In the genomic region with DNA sequence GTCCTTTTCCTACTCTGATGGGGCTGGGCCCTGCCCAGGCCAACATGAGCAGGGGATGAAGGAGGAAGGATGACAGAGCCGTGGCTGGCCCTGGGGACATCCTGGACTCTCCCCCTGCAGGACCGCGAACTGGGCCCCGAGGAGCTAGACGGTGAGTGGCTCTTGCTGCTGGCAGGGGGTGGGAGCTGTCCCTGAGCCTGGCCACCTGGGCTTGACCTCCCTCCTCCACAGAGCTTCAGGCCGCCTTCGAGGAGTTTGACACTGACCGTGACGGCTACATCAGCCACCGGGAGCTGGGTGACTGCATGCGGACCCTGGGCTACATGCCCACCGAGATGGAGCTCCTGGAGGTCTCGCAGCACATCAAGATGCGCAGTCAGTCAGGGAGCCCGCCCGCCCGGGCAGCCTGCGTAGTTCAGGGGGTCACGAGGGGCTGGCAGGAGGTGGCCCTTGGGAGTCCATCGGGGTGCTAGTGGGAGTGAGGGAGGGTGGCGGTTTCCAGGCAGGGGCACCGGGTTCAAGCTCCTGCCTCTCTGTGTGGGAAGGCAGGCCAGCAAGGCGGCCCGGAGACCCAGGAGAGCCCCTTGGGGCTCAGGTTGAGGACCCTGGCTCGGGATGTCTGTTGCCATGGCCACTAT, we compare ENCODE assay signal across 24 cellular contexts. TPM values are rescaled to one million over a fixed set of nuclear protein-coding genes. Genes with fewer than 3 reads are reported as not detected.
DNase-seq lines count a peak whose midpoint lies in the region; ATAC-seq, FAIRE-seq and TF ChIP-seq lines count a peak whose summit lies in the region.
"Had no signal": no experiment of that assay in that cellular context is flagged by ENCODE, and none has a peak within 500 bp of the region (broad histone marks: within the 10 kb centered on the region; RNA-seq: fewer than 3 reads in every experiment).

No MANE protein-coding gene starts in this region.

- intact Hi-C loops in lower lobe of right lung (cut with DNase I) (no loop called here), HepG2 (cut with micrococcal nuclease; ENCODE audit: unreplicated experiment) (no loop called here)

- TF ChIP-seq CTCF in A549 (IDR thresholded peaks at IDR 0.05) (no peak), RWPE2 (IDR thresholded peaks at IDR 0.05; ENCODE audit: poor library complexity, severe bottlenecking) (no peak), lower lobe of right lung (IDR thresholded peaks at IDR 0.05) (no peak), HepG2 (CRISPR knock-in tag; IDR thresholded peaks at IDR 0.05) (no peak)

- peak; percentile 23 to 24; a peak in 2 of 6 replicates for ATAC-seq in A549
- ATAC-seq in RWPE2 (ENCODE audit: low read depth): no peak
- no peak for ATAC-seq in lower lobe of right lung
- ATAC-seq in HepG2: no peak; the same call in 1 of the 3 replicates
- ATAC-seq: CD8-positive, alpha-beta T cell; PC-3 had no signal

- H3K4me1 ChIP-seq in A549: no peaks in the 10 kb centered on the region
- H3K4me1 ChIP-seq in RWPE2 (ENCODE audit: insufficient read depth, poor library complexity, severe bottlenecking): no peaks in the 10 kb centered on the region
- H3K4me1 ChIP-seq in lower lobe of right lung: peaks cover 6% of the 10 kb centered on the region
- peaks cover 10% of the 10 kb centered on the region for H3K4me1 ChIP-seq in HepG2 (ENCODE audit: insufficient read depth, low read length)
- H3K4me1 ChIP-seq: SJCRH30 had no signal

- TF ChIP-seq POLR2A in A549 (IDR thresholded peaks at IDR 0.05; ENCODE audit: low read length): no peak
- TF ChIP-seq POLR2A in HepG2 (IDR thresholded peaks at IDR 0.05; ENCODE audit: insufficient read depth in 1 of 2, low read depth in 2 of 2, low read length in 2 of 2): no peak

- in situ Hi-C loops in HepG2 (cut with HindIII; ENCODE audit: extremely low pct_ligation_motif_present, low pct_unique_long_range_greater_than_20kb): no loop called here

- TF ChIP-seq RAD21 in A549 (conservative IDR thresholded peaks at IDR 0.05 in 1 of 2, IDR thresholded peaks at IDR 0.05 in 1 of 2) (no peak), HepG2 (CRISPR knock-in tag; IDR thresholded peaks at IDR 0.05) (no peak)

- no peaks in the 10 kb centered on the region for H3K79me2 ChIP-seq in HepG2 (ENCODE audit: insufficient read depth, low read length)

- H3K36me3 ChIP-seq in RWPE2 (ENCODE audit: low read depth) (no peaks in the 10 kb centered on the region), lower lobe of right lung (no peaks in the 10 kb centered on the region), MG63 (no peaks in the 10 kb centered on the region), HepG2 (replicated peaks in 1 of 2; ENCODE audit: control insufficient read depth in 1 of 2, insufficient read depth in 2 of 2, low read length in 2 of 2) (no peaks in the 10 kb centered on the region)
- H3K36me3 ChIP-seq: BLaER1, SJCRH30 had no signal

- no peak overlapping the region for H3K9ac ChIP-seq in HepG2 (ENCODE audit: insufficient read depth, low read depth, low read length)
- H3K9ac ChIP-seq: BLaER1 had no signal

- FAIRE-seq in A549 (lab: Jason Lieb, UNC) (no peak), HepG2 (lab: Jason Lieb, UNC) (no peak)
- FAIRE-seq: GM12892, H54 had no signal

- H3K27ac ChIP-seq in A549: no peak overlapping the region
- H3K27ac ChIP-seq in RWPE2 (ENCODE audit: poor library complexity, severe bottlenecking): no peak overlapping the region
- H3K27ac ChIP-seq in lower lobe of right lung: no peak overlapping the region
- no peak overlapping the region for H3K27ac ChIP-seq in HepG2 (ENCODE audit: extremely low read length, insufficient read depth, low read length)
- H3K27ac ChIP-seq: BLaER1, RWPE1, SJCRH30 had no signal

- DNase-seq in A549 (ENCODE audit: low read depth in 1 of 2, low spot score in 1 of 2) (no peak), RWPE2 (ENCODE audit: low spot score) (peak; percentile 58), lower lobe of right lung (peak; percentile 42), MG63 (no peak), AG08395 (ENCODE audit: low spot score) (no peak), HepG2 (ENCODE audit: low spot score) (no peak)
- DNase-seq: Calu3; CD8-positive, alpha-beta T cell; DMS53; EL; HFFc6; NCI-H1417 treated with DMSO at 0.1 percent for 48 hours; NCI-H187 treated with DMSO at 0.1 percent for 48 hours; NCI-H345; NCI-H524 treated with DMSO at 0.1 percent for 48 hours; PC-3; SJCRH30 had no signal

- H3K4me2 ChIP-seq in A549 (no peak overlapping the region), HepG2 (ENCODE audit: low read depth, low read length) (no peak overlapping the region)
- H3K4me2 ChIP-seq: BLaER1 had no signal

- no peaks in the 10 kb centered on the region for H3K27me3 ChIP-seq in RWPE2 (ENCODE audit: insufficient read depth, poor library complexity, severe bottlenecking)
- no peaks in the 10 kb centered on the region for H3K27me3 ChIP-seq in lower lobe of right lung (ENCODE audit: low read depth)
- no peaks in the 10 kb centered on the region for H3K27me3 ChIP-seq in MG63
- peaks cover 16 to 71% of the 10 kb centered on the region in 2 experiments; a peak in 4 of 5 replicates for H3K27me3 ChIP-seq in HepG2 (ENCODE audit: control insufficient read depth in 1 of 2, insufficient read depth in 2 of 2, low read length in 2 of 2)
- H3K27me3 ChIP-seq: BLaER1, SJCRH30 had no signal

- H4K20me1 ChIP-seq in HepG2 (ENCODE audit: insufficient read depth, low read length): no peaks in the 10 kb centered on the region
- H4K20me1 ChIP-seq: BLaER1 had no signal

- TF ChIP-seq EP300 in A549 (IDR thresholded peaks at IDR 0.05) (no peak), HepG2 (IDR thresholded peaks at IDR 0.05; ENCODE audit: low read depth in 2 of 2, low read length in 2 of 2) (no peak), HepG2 (CRISPR knock-in tag; IDR thresholded peaks at IDR 0.05; ENCODE audit: borderline replicate concordance) (no peak)

- H3K9me3 ChIP-seq in A549 (no peaks in the 10 kb centered on the region), RWPE2 (ENCODE audit: severe bottlenecking) (no peaks in the 10 kb centered on the region), lower lobe of right lung (no peaks in the 10 kb centered on the region), MG63 (no peaks in the 10 kb centered on the region), HepG2 (ENCODE audit: low read length) (no peaks in the 10 kb centered on the region)
- H3K9me3 ChIP-seq: BLaER1, SJCRH30 had no signal

- H2AFZ ChIP-seq in HepG2 (ENCODE audit: low read length): no peak overlapping the region

- BruUV-seq in HepG2 (replicated peaks; lab: Mats Ljungman, UMichigan): no TSS peak

- WGBS in A549 (ENCODE audit: missing lambda C conversion rate): 69% methylated on average over 16 of the region's 25 CpGs
- WGBS in HepG2 (ENCODE audit: low lambda C conversion rate): no CpG with 5 or more reads among the region's 25 CpGs

- H3K4me3 ChIP-seq in A549 (no peak overlapping the region), RWPE2 (ENCODE audit: severe bottlenecking) (no peak overlapping the region), lower lobe of right lung (no peak overlapping the region), MG63 (no peak overlapping the region), HepG2 (replicated peaks in 1 of 3; ENCODE audit: insufficient read depth in 1 of 3, low read depth in 2 of 3, low read length in 3 of 3) (no peak overlapping the region)
- H3K4me3 ChIP-seq: BLaER1, SJCRH30 had no signal

- CTCF ChIA-PET in A549 (lab: Yijun Ruan, JAX): interaction anchor here (0.9 to 2.1 kb wide), 3 partner anchors 12 to 69 kb away, joined by 3 to 5 read pairs (median 4); no protein-coding TSS in a partner anchor
- CTCF ChIA-PET in HepG2 (lab: Yijun Ruan, JAX; ENCODE audit: low intra/inter-chr PET ratio, low total read pairs): no interaction called here

- POLR2A ChIA-PET in A549 (lab: Yijun Ruan, JAX) (no interaction called here), HepG2 (lab: Yijun Ruan, JAX) (interaction anchor here (1.0 kb wide), 1 partner anchor 11 kb away, joined by 5 read pairs; no protein-coding TSS in a partner anchor)

RNA-seq across cellular contexts. Expression of a gene that starts 1.0 kb away (rescaled TPM):
- polyA plus RNA-seq in A549 (2011; rRNA removed) (not detected in 2 replicates), A549 (2017; fragmentation: RNase III; extraction: RNeasy Plus Mini Kit Qiagen cat#74134 plus additional on column Dnase treatment) (not detected in 3 replicates), HepG2 (2011; rRNA removed) (not detected in 2 replicates)
- polyA plus RNA-seq in A549 (2012; cell fraction: cytosol; rRNA removed): not detected in 2 replicates
- 0.02 TPM in 1 of 2 replicates, not detected in the other for polyA plus RNA-seq in A549 (2012; cell fraction: nucleus; rRNA removed)
- not detected in 2 replicates for polyA minus RNA-seq in A549 (2011; rRNA and poly(A)+ RNA removed)
- total RNA-seq in lower lobe of right lung (4.0 TPM), HepG2 (2016; rRNA removed; fragmentation: Illumina TruSeq; extraction: Trizol) (not detected in 2 replicates)
- 0.26 and 3.0 TPM in 2 replicates for total RNA-seq in MG63 (2014; rRNA removed; shearing (Covaris generic); ENCODE audit: low replicate concordance)
- not detected in 2 replicates for total RNA-seq in HepG2 (2016; cell fraction: cytosol; rRNA removed; fragmentation: Illumina TruSeq; extraction: Trizol; ENCODE audit: low read depth)
- not detected in 2 replicates for total RNA-seq in HepG2 (2016; cell fraction: insoluble cytoplasmic fraction; rRNA removed; fragmentation: Illumina TruSeq; extraction: Trizol)
- not detected in 2 replicates for total RNA-seq in HepG2 (2016; cell fraction: membrane; rRNA removed; fragmentation: Illumina TruSeq; extraction: Trizol)
- not detected in 2 replicates for total RNA-seq in HepG2 (2016; cell fraction: nucleus; rRNA removed; fragmentation: Illumina TruSeq; extraction: Trizol)
- polyA plus RNA-seq in HepG2 (2011; cell fraction: cytosol; rRNA removed): not detected in 2 replicates
- not detected in 2 replicates for polyA plus RNA-seq in HepG2 (2011; cell fraction: nucleus; rRNA removed)
- polyA plus RNA-seq in HepG2 (2012): not detected in 2 replicates
- not detected in 2 replicates for polyA plus RNA-seq in HepG2 (2016; cell fraction: cytosol; fragmentation: Illumina TruSeq; extraction: Trizol; ENCODE audit: low read depth)
- polyA plus RNA-seq in HepG2 (2016; cell fraction: insoluble cytoplasmic fraction; fragmentation: Illumina TruSeq; extraction: Trizol; ENCODE audit: low read depth): not detected in 2 replicates
- not detected in 2 replicates for polyA plus RNA-seq in HepG2 (2016; cell fraction: membrane; fragmentation: Illumina TruSeq; extraction: Trizol; ENCODE audit: low read depth)
- not detected in 2 replicates for polyA plus RNA-seq in HepG2 (2016; cell fraction: nucleus; fragmentation: Illumina TruSeq; extraction: Trizol; ENCODE audit: insufficient read depth, low read depth)
- not detected in 2 replicates for polyA minus RNA-seq in HepG2 (2011; rRNA and poly(A)+ RNA removed; ENCODE audit: low replicate concordance)
- polyA minus RNA-seq in HepG2 (2011; cell fraction: cytosol; rRNA and poly(A)+ RNA removed): not detected in 2 replicates
- polyA minus RNA-seq in HepG2 (2011; cell fraction: nucleus; rRNA and poly(A)+ RNA removed): not detected in 2 replicates
- total RNA-seq: A172, HFFc6 had no signal

RNA-seq across cellular contexts. Expression of a gene that starts 3.7 kb away (rescaled TPM):
- not detected in 2 replicates for polyA plus RNA-seq in A549 (2011; rRNA removed)
- polyA plus RNA-seq in A549 (2012; cell fraction: cytosol; rRNA removed): not detected in 2 replicates
- polyA plus RNA-seq in A549 (2012; cell fraction: nucleus; rRNA removed): not detected in 2 replicates
- not detected in 3 replicates for polyA plus RNA-seq in A549 (2017; fragmentation: RNase III; extraction: RNeasy Plus Mini Kit Qiagen cat#74134 plus additional on column Dnase treatment)
- polyA minus RNA-seq in A549 (2011; rRNA and poly(A)+ RNA removed): 0.34 TPM in 1 of 2 replicates, not detected in the other
- not detected for total RNA-seq in lower lobe of right lung
- total RNA-seq in MG63 (2014; rRNA removed; shearing (Covaris generic); ENCODE audit: low replicate concordance): not detected in 2 replicates
- total RNA-seq in HepG2 (2016; rRNA removed; fragmentation: Illumina TruSeq; extraction: Trizol): not detected in 2 replicates
- not detected in 2 replicates for total RNA-seq in HepG2 (2016; cell fraction: cytosol; rRNA removed; fragmentation: Illumina TruSeq; extraction: Trizol; ENCODE audit: low read depth)
- total RNA-seq in HepG2 (2016; cell fraction: insoluble cytoplasmic fraction; rRNA removed; fragmentation: Illumina TruSeq; extraction: Trizol): not detected in 2 replicates
- total RNA-seq in HepG2 (2016; cell fraction: membrane; rRNA removed; fragmentation: Illumina TruSeq; extraction: Trizol): not detected in 2 replicates
- not detected in 2 replicates for total RNA-seq in HepG2 (2016; cell fraction: nucleus; rRNA removed; fragmentation: Illumina TruSeq; extraction: Trizol)
- not detected in 2 replicates for polyA plus RNA-seq in HepG2 (2011; rRNA removed)
- polyA plus RNA-seq in HepG2 (2011; cell fraction: cytosol; rRNA removed): not detected in 2 replicates
- not detected in 2 replicates for polyA plus RNA-seq in HepG2 (2011; cell fraction: nucleus; rRNA removed)
- not detected in 2 replicates for polyA plus RNA-seq in HepG2 (2012)
- not detected in 2 replicates for polyA plus RNA-seq in HepG2 (2016; cell fraction: cytosol; fragmentation: Illumina TruSeq; extraction: Trizol; ENCODE audit: low read depth)
- polyA plus RNA-seq in HepG2 (2016; cell fraction: insoluble cytoplasmic fraction; fragmentation: Illumina TruSeq; extraction: Trizol; ENCODE audit: low read depth): not detected in 2 replicates
- not detected in 2 replicates for polyA plus RNA-seq in HepG2 (2016; cell fraction: membrane; fragmentation: Illumina TruSeq; extraction: Trizol; ENCODE audit: low read depth)
- not detected in 2 replicates for polyA plus RNA-seq in HepG2 (2016; cell fraction: nucleus; fragmentation: Illumina TruSeq; extraction: Trizol; ENCODE audit: insufficient read depth, low read depth)
- not detected in 2 replicates for polyA minus RNA-seq in HepG2 (2011; rRNA and poly(A)+ RNA removed; ENCODE audit: low replicate concordance)
- not detected in 2 replicates for polyA minus RNA-seq in HepG2 (2011; cell fraction: cytosol; rRNA and poly(A)+ RNA removed)
- polyA minus RNA-seq in HepG2 (2011; cell fraction: nucleus; rRNA and poly(A)+ RNA removed): not detected in 2 replicates
- total RNA-seq: A172; Calu3; CD8-positive, alpha-beta T cell; HFFc6; HT-29; M059J; PC-3; SJCRH30 had no signal

RNA-seq across cellular contexts. Expression of a gene that starts 12.9 kb away (rescaled TPM):
- polyA plus RNA-seq in A549 (2011; rRNA removed) (18.1 and 18.8 TPM in 2 replicates), A549 (2017; fragmentation: RNase III; extraction: RNeasy Plus Mini Kit Qiagen cat#74134 plus additional on column Dnase treatment) (18.0 to 20.6 TPM (median 18.9 TPM) in 3 replicates), HepG2 (2011; rRNA removed) (26.9 and 36.5 TPM in 2 replicates)
- polyA plus RNA-seq in A549 (2012; cell fraction: cytosol; rRNA removed): 53.7 and 68.8 TPM in 2 replicates
- polyA plus RNA-seq in A549 (2012; cell fraction: nucleus; rRNA removed): 69.2 and 78.1 TPM in 2 replicates
- 5.1 and 6.6 TPM in 2 replicates for polyA minus RNA-seq in A549 (2011; rRNA and poly(A)+ RNA removed)
- total RNA-seq in lower lobe of right lung (49.1 TPM), HepG2 (2016; rRNA removed; fragmentation: Illumina TruSeq; extraction: Trizol) (5.1 and 6.9 TPM in 2 replicates)
- 39.4 and 44.2 TPM in 2 replicates for total RNA-seq in MG63 (2014; rRNA removed; shearing (Covaris generic); ENCODE audit: low replicate concordance)
- 19.7 and 21.6 TPM in 2 replicates for total RNA-seq in HepG2 (2016; cell fraction: cytosol; rRNA removed; fragmentation: Illumina TruSeq; extraction: Trizol; ENCODE audit: low read depth)
- 3.5 and 6.0 TPM in 2 replicates for total RNA-seq in HepG2 (2016; cell fraction: insoluble cytoplasmic fraction; rRNA removed; fragmentation: Illumina TruSeq; extraction: Trizol)
- 16.8 and 19.3 TPM in 2 replicates for total RNA-seq in HepG2 (2016; cell fraction: membrane; rRNA removed; fragmentation: Illumina TruSeq; extraction: Trizol)
- total RNA-seq in HepG2 (2016; cell fraction: nucleus; rRNA removed; fragmentation: Illumina TruSeq; extraction: Trizol): 5.3 and 5.6 TPM in 2 replicates
- 56.6 and 72.3 TPM in 2 replicates for polyA plus RNA-seq in HepG2 (2011; cell fraction: cytosol; rRNA removed)
- polyA plus RNA-seq in HepG2 (2011; cell fraction: nucleus; rRNA removed): 67.1 and 76.3 TPM in 2 replicates
- 21.5 and 23.1 TPM in 2 replicates for polyA plus RNA-seq in HepG2 (2012)
- 118 and 120 TPM in 2 replicates for polyA plus RNA-seq in HepG2 (2016; cell fraction: cytosol; fragmentation: Illumina TruSeq; extraction: Trizol; ENCODE audit: low read depth)
- 17.4 and 19.8 TPM in 2 replicates for polyA plus RNA-seq in HepG2 (2016; cell fraction: insoluble cytoplasmic fraction; fragmentation: Illumina TruSeq; extraction: Trizol; ENCODE audit: low read depth)
- polyA plus RNA-seq in HepG2 (2016; cell fraction: membrane; fragmentation: Illumina TruSeq; extraction: Trizol; ENCODE audit: low read depth): 70.1 and 76.5 TPM in 2 replicates
- 24.6 and 30.7 TPM in 2 replicates for polyA plus RNA-seq in HepG2 (2016; cell fraction: nucleus; fragmentation: Illumina TruSeq; extraction: Trizol; ENCODE audit: insufficient read depth, low read depth)
- 6.6 and 13.2 TPM in 2 replicates for polyA minus RNA-seq in HepG2 (2011; rRNA and poly(A)+ RNA removed; ENCODE audit: low replicate concordance)
- polyA minus RNA-seq in HepG2 (2011; cell fraction: cytosol; rRNA and poly(A)+ RNA removed): 5.4 and 6.5 TPM in 2 replicates
- 7.3 and 8.6 TPM in 2 replicates for polyA minus RNA-seq in HepG2 (2011; cell fraction: nucleus; rRNA and poly(A)+ RNA removed)

RNA-seq across cellular contexts. Expression of a gene that starts 12.9 kb away (rescaled TPM):
- 34.6 and 38.0 TPM in 2 replicates for polyA plus RNA-seq in A549 (2011; rRNA removed)
- polyA plus RNA-seq in A549 (2012; cell fraction: cytosol; rRNA removed): 87.1 and 110 TPM in 2 replicates
- 110 and 189 TPM in 2 replicates for polyA plus RNA-seq in A549 (2012; cell fraction: nucleus; rRNA removed)
- polyA plus RNA-seq in A549 (2017; fragmentation: RNase III; extraction: RNeasy Plus Mini Kit Qiagen cat#74134 plus additional on column Dnase treatment): 37.9 to 46.0 TPM (median 44.2 TPM) in 3 replicates
- polyA minus RNA-seq in A549 (2011; rRNA and poly(A)+ RNA removed): 31.3 and 58.1 TPM in 2 replicates
- total RNA-seq in lower lobe of right lung: 150 TPM
- 58.3 and 96.9 TPM in 2 replicates for total RNA-seq in MG63 (2014; rRNA removed; shearing (Covaris generic); ENCODE audit: low replicate concordance)
- total RNA-seq in HepG2 (2016; rRNA removed; fragmentation: Illumina TruSeq; extraction: Trizol): 32.2 and 32.9 TPM in 2 replicates
- total RNA-seq in HepG2 (2016; cell fraction: cytosol; rRNA removed; fragmentation: Illumina TruSeq; extraction: Trizol; ENCODE audit: low read depth): 9.3 and 11.4 TPM in 2 replicates
- 29.5 and 35.9 TPM in 2 replicates for total RNA-seq in HepG2 (2016; cell fraction: insoluble cytoplasmic fraction; rRNA removed; fragmentation: Illumina TruSeq; extraction: Trizol)
- 14.1 and 14.3 TPM in 2 replicates for total RNA-seq in HepG2 (2016; cell fraction: membrane; rRNA removed; fragmentation: Illumina TruSeq; extraction: Trizol)
- 26.1 and 28.4 TPM in 2 replicates for total RNA-seq in HepG2 (2016; cell fraction: nucleus; rRNA removed; fragmentation: Illumina TruSeq; extraction: Trizol)
- 33.8 and 48.8 TPM in 2 replicates for polyA plus RNA-seq in HepG2 (2011; rRNA removed)
- 33.9 and 59.2 TPM in 2 replicates for polyA plus RNA-seq in HepG2 (2011; cell fraction: cytosol; rRNA removed)
- polyA plus RNA-seq in HepG2 (2011; cell fraction: nucleus; rRNA removed): 96.0 and 115 TPM in 2 replicates
- 16.2 and 31.3 TPM in 2 replicates for polyA plus RNA-seq in HepG2 (2012)
- polyA plus RNA-seq in HepG2 (2016; cell fraction: cytosol; fragmentation: Illumina TruSeq; extraction: Trizol; ENCODE audit: low read depth): 11.3 TPM in 2 replicates
- 45.3 and 48.2 TPM in 2 replicates for polyA plus RNA-seq in HepG2 (2016; cell fraction: insoluble cytoplasmic fraction; fragmentation: Illumina TruSeq; extraction: Trizol; ENCODE audit: low read depth)
- 12.1 and 13.6 TPM in 2 replicates for polyA plus RNA-seq in HepG2 (2016; cell fraction: membrane; fragmentation: Illumina TruSeq; extraction: Trizol; ENCODE audit: low read depth)
- polyA plus RNA-seq in HepG2 (2016; cell fraction: nucleus; fragmentation: Illumina TruSeq; extraction: Trizol; ENCODE audit: insufficient read depth, low read depth): 59.2 and 60.1 TPM in 2 replicates
- 100 and 106 TPM in 2 replicates for polyA minus RNA-seq in HepG2 (2011; rRNA and poly(A)+ RNA removed; ENCODE audit: low replicate concordance)
- 27.3 and 29.6 TPM in 2 replicates for polyA minus RNA-seq in HepG2 (2011; cell fraction: cytosol; rRNA and poly(A)+ RNA removed)
- polyA minus RNA-seq in HepG2 (2011; cell fraction: nucleus; rRNA and poly(A)+ RNA removed): 16.3 and 29.5 TPM in 2 replicates

RNA-seq across cellular contexts. Expression of a gene that starts 18.7 kb away (rescaled TPM):
- 0.19 and 0.34 TPM in 2 replicates for polyA plus RNA-seq in A549 (2011; rRNA removed)
- polyA plus RNA-seq in A549 (2012; cell fraction: cytosol; rRNA removed): 1.0 and 1.1 TPM in 2 replicates
- 6.2 and 11.0 TPM in 2 replicates for polyA plus RNA-seq in A549 (2012; cell fraction: nucleus; rRNA removed)
- 0.25 to 0.56 TPM (median 0.36 TPM) in 3 replicates for polyA plus RNA-seq in A549 (2017; fragmentation: RNase III; extraction: RNeasy Plus Mini Kit Qiagen cat#74134 plus additional on column Dnase treatment)
- 0.25 TPM in 1 of 2 replicates, not detected in the other for polyA minus RNA-seq in A549 (2011; rRNA and poly(A)+ RNA removed)
- total RNA-seq in lower lobe of right lung: 15.7 TPM
- not detected in 2 replicates for total RNA-seq in MG63 (2014; rRNA removed; shearing (Covaris generic); ENCODE audit: low replicate concordance)
- 0.46 and 0.60 TPM in 2 replicates for total RNA-seq in HepG2 (2016; rRNA removed; fragmentation: Illumina TruSeq; extraction: Trizol)
- total RNA-seq in HepG2 (2016; cell fraction: cytosol; rRNA removed; fragmentation: Illumina TruSeq; extraction: Trizol; ENCODE audit: low read depth): not detected in 2 replicates
- 0.19 and 0.25 TPM in 2 replicates for total RNA-seq in HepG2 (2016; cell fraction: insoluble cytoplasmic fraction; rRNA removed; fragmentation: Illumina TruSeq; extraction: Trizol)
- not detected in 2 replicates for total RNA-seq in HepG2 (2016; cell fraction: membrane; rRNA removed; fragmentation: Illumina TruSeq; extraction: Trizol)
- 0.40 and 0.53 TPM in 2 replicates for total RNA-seq in HepG2 (2016; cell fraction: nucleus; rRNA removed; fragmentation: Illumina TruSeq; extraction: Trizol)
- 0.56 and 0.70 TPM in 2 replicates for polyA plus RNA-seq in HepG2 (2011; rRNA removed)
- 0.08 and 0.63 TPM in 2 replicates for polyA plus RNA-seq in HepG2 (2011; cell fraction: cytosol; rRNA removed)
- polyA plus RNA-seq in HepG2 (2011; cell fraction: nucleus; rRNA removed): 12.4 and 18.9 TPM in 2 replicates
- polyA plus RNA-seq in HepG2 (2012): 0.19 TPM in 1 of 2 replicates, not detected in the other
- polyA plus RNA-seq in HepG2 (2016; cell fraction: cytosol; fragmentation: Illumina TruSeq; extraction: Trizol; ENCODE audit: low read depth): 0.18 TPM in 1 of 2 replicates, not detected in the other
- polyA plus RNA-seq in HepG2 (2016; cell fraction: insoluble cytoplasmic fraction; fragmentation: Illumina TruSeq; extraction: Trizol; ENCODE audit: low read depth): 0.21 and 0.26 TPM in 2 replicates
- 0.16 TPM in 1 of 2 replicates, not detected in the other for polyA plus RNA-seq in HepG2 (2016; cell fraction: membrane; fragmentation: Illumina TruSeq; extraction: Trizol; ENCODE audit: low read depth)
- polyA plus RNA-seq in HepG2 (2016; cell fraction: nucleus; fragmentation: Illumina TruSeq; extraction: Trizol; ENCODE audit: insufficient read depth, low read depth): 1.9 and 2.3 TPM in 2 replicates
- polyA minus RNA-seq in HepG2 (2011; rRNA and poly(A)+ RNA removed; ENCODE audit: low replicate concordance): 0.58 and 1.1 TPM in 2 replicates
- not detected in 2 replicates for polyA minus RNA-seq in HepG2 (2011; cell fraction: cytosol; rRNA and poly(A)+ RNA removed)
- polyA minus RNA-seq in HepG2 (2011; cell fraction: nucleus; rRNA and poly(A)+ RNA removed): 0.90 and 0.99 TPM in 2 replicates

Comparison
In these comparisons a context has a peak if more than half of its experiments do, and no peak if none do; other contexts are left out.
1. ATAC-seq: peak in A549 (2 of 2); none in RWPE2 (single experiment), lower lobe of right lung (0 of 2) and HepG2 (single experiment).
2. DNase-seq: peak in RWPE2 (single experiment) and lower lobe of right lung (single experiment); none in A549 (0 of 2), MG63 (single experiment), AG08395 (single experiment) and HepG2 (single experiment).